In genomic region chr2:25418944-25419677, GRCh38 we compare ENCODE assay signal across 17 cellular contexts.
DNase-seq lines count a peak whose midpoint lies in the region; ATAC-seq, FAIRE-seq and TF ChIP-seq lines count a peak whose summit lies in the region.
"Had no signal": no experiment of that assay in that cellular context is flagged by ENCODE, and none has a peak within 500 bp of the region (broad histone marks: within the 10 kb centered on the region; RNA-seq: fewer than 3 reads in every experiment).

No MANE protein-coding gene starts in this region.

- H3K27ac ChIP-seq in BLaER1: no peak overlapping the region
- H3K27ac ChIP-seq in GM12878 (ENCODE audit: control insufficient read depth, insufficient read depth): peak overlapping the region; percentile 98
- H3K27ac ChIP-seq: SK-N-MC had no signal

- intact Hi-C loops in GM12878 (cut with micrococcal nuclease; ENCODE audit: unreplicated experiment): loop anchor here (1.0 to 5.0 kb wide), 8 partner anchors 9 to 207 kb away; no protein-coding TSS in a partner anchor

- TSS peak; percentile 82 for BruUV-seq in GM12878 (replicated peaks; lab: Mats Ljungman, UMichigan)

- SMC1A ChIA-PET in GM12878 (lab: Charles Lee; ENCODE audit: uncharacterized antibody, unreplicated experiment): interaction anchor here (0.6 to 7.5 kb wide), 33 partner anchors 14 to 194 kb away, joined by 3 to 245 read pairs (median 5); no protein-coding TSS in a partner anchor

- DNase-seq in GM13977 (ENCODE audit: low spot score): peak; percentile 35
- DNase-seq in NAMALWA (ENCODE audit: low spot score): peak; percentile 80
- peak; percentile 95 for DNase-seq in GM12878 (ENCODE audit: low read depth, low spot score)
- no peak for DNase-seq in NCI-H748 treated with DMSO at 0.1 percent for 48 hours (lab: John Stamatoyannopoulos, UW)
- DNase-seq in NCI-H1436 (lab: John Stamatoyannopoulos, UW): no peak
- DNase-seq: activated CD4-positive, alpha-beta T cell treated with anti-CD3 and anti-CD28 coated beads for 4 hours; HFFc6; KBM-7; NCI-H1930; stimulated activated CD4-positive, alpha-beta T cell treated with anti-CD3 and anti-CD28 coated beads, Interleukin-1b, Interleukin-23, amount 100 ng/mL, for 48 hours had no signal

- in situ Hi-C loops in GM13977 (cut with MboI; ENCODE audit: low pct_unique_long_range_greater_than_20kb, low sequenced_read_pairs, unreplicated experiment) (no loop called here), GM12878 (cut with MboI) (loop anchor here (5.0 kb wide), 1 partner anchor 117 kb away; no protein-coding TSS in a partner anchor)

- H3K4me3 ChIP-seq in BLaER1: no peak overlapping the region
- H3K4me3 ChIP-seq in GM12878: peak overlapping the region; percentile 54
- H3K4me3 ChIP-seq: SK-N-MC had no signal

- under 1% methylated on average over 13 of the region's 13 CpGs for WGBS in GM12878 (ENCODE audit: insufficient coverage, insufficient replicate concordance, low lambda C conversion rate, missing lambda C conversion rate)

- peak; percentile 78 for FAIRE-seq in GM12878 (lab: Jason Lieb, UNC)
- FAIRE-seq: frontal cortex, keratinocyte had no signal

- peak; percentile 56 for TF ChIP-seq POLR2A in GM12878 (IDR thresholded peaks at IDR 0.05; ENCODE audit: low read depth, low read length)

- H3K4me2 ChIP-seq in BLaER1: peak overlapping the region; percentile 18; the same call in 1 of the 2 replicates
- H3K4me2 ChIP-seq in GM12878 (ENCODE audit: control insufficient read depth, insufficient read depth): peak overlapping the region; percentile 85

- H4K20me1 ChIP-seq in BLaER1 (no peaks in the 10 kb centered on the region), GM12878 (ENCODE audit: control insufficient read depth, insufficient read depth) (no peaks in the 10 kb centered on the region)

- H3K4me1 ChIP-seq in BLaER1 (peaks cover 30% of the 10 kb centered on the region), GM12878 (ENCODE audit: control insufficient read depth, insufficient read depth, low read length) (peaks cover 22% of the 10 kb centered on the region)

- peaks cover 24% of the 10 kb centered on the region for H3K36me3 ChIP-seq in BLaER1
- H3K36me3 ChIP-seq in GM12878 (ENCODE audit: control insufficient read depth in 2 of 2, insufficient read depth in 2 of 2, low read length in 1 of 2): no peaks in the 10 kb centered on the region

- H2AFZ ChIP-seq in GM12878 (ENCODE audit: control insufficient read depth, low read depth, low read length): no peak overlapping the region; the same call in 1 of the 2 replicates

- CTCF ChIA-PET in GM12878 (lab: Yijun Ruan, JAX): interaction anchor here (0.7 to 7.4 kb wide), 13 partner anchors 11 to 323 kb away, joined by 3 to 105 read pairs (median 6); no protein-coding TSS in a partner anchor

- 0 out of 2 replicates have a peak, but pooled peaks have one; percentile 5 for TF ChIP-seq RAD21 in GM12878 (IDR thresholded peaks at IDR 0.05; ENCODE audit: insufficient read depth, low read depth, low read length)

- H3K9me3 ChIP-seq in BLaER1 (peaks cover 20% of the 10 kb centered on the region), GM12878 (replicated peaks; ENCODE audit: control insufficient read depth, insufficient read depth, low read length) (no peaks in the 10 kb centered on the region)

- H3K27me3 ChIP-seq in BLaER1 (no peaks in the 10 kb centered on the region), GM12878 (replicated peaks in 1 of 2; ENCODE audit: control insufficient read depth in 2 of 2, insufficient read depth in 2 of 2, low read length in 1 of 2) (no peaks in the 10 kb centered on the region)

- ATAC-seq in GM12878 (peak; percentile 46), GM19455 (IDR thresholded peaks at IDR 0.05; ENCODE audit: unreplicated experiment) (no peak), HG03025 (IDR thresholded peaks at IDR 0.05; ENCODE audit: low FRiP score, unreplicated experiment) (no peak)
- ATAC-seq: activated T-helper 17 cell treated with anti-CD3 and anti-CD28 coated beads, Interleukin-2, amount 50 U/mL, for 72 hours had no signal

- H3K9ac ChIP-seq in BLaER1 (no peak overlapping the region), GM12878 (ENCODE audit: control insufficient read depth, insufficient read depth, low read length) (peak overlapping the region; percentile 72)

- RAD21 ChIA-PET in GM12878 (lab: Charles Lee; ENCODE audit: unreplicated experiment): interaction anchor here (0.6 to 7.4 kb wide), 30 partner anchors 8 to 148 kb away, joined by 3 to 189 read pairs (median 4); no protein-coding TSS in a partner anchor

- POLR2A ChIA-PET in GM12878 (lab: Charles Lee): interaction anchor here (0.6 to 7.4 kb wide), 24 partner anchors 13 to 1257 kb away, joined by 3 to 192 read pairs (median 4); no protein-coding TSS in a partner anchor

- no peak for TF ChIP-seq EP300 in GM12878 (IDR thresholded peaks at IDR 0.05; ENCODE audit: borderline replicate concordance in 1 of 2, control insufficient read depth in 1 of 2, low read depth in 2 of 2, low read length in 2 of 2)

- H3K79me2 ChIP-seq in GM12878 (ENCODE audit: control insufficient read depth, insufficient read depth, low read length): peaks cover 33% of the 10 kb centered on the region

- no peak for TF ChIP-seq CTCF in GM13977 (IDR thresholded peaks at IDR 0.05; ENCODE audit: extremely low read depth, insufficient read depth, missing control alignments)
- no peak for TF ChIP-seq CTCF in GM12878 (IDR thresholded peaks at IDR 0.05 in 2 of 3, conservative IDR thresholded peaks at IDR 0.05 in 1 of 3; ENCODE audit: control insufficient read depth in 2 of 3, extremely low read depth in 1 of 3, insufficient read depth in 1 of 3, low read depth in 3 of 3, low read length in 3 of 3)

TF ChIP-seq in GM12878, 131 proteins besides CTCF, POLR2A, EP300 and RAD21 (continues in another document):
- TF ChIP-seq SIN3A (IDR thresholded peaks at IDR 0.05; ENCODE audit: low read depth, low read length): no peak
- TF ChIP-seq RELB (IDR thresholded peaks at IDR 0.05; ENCODE audit: low read depth): no peak
- no peak for TF ChIP-seq PRDM15 (CRISPR knock-in tag; IDR thresholded peaks at IDR 0.05)
- peak; percentile 94; the same call in 1 of the 2 replicates for TF ChIP-seq ASH2L (IDR thresholded peaks at IDR 0.05; ENCODE audit: borderline replicate concordance, low read depth)
- TF ChIP-seq RCOR1 (conservative IDR thresholded peaks at IDR 0.05; ENCODE audit: low read depth, low read length): no peak
- TF ChIP-seq PAX8 (IDR thresholded peaks at IDR 0.05): no peak
- peak; percentile 44; the same call in 1 of the 2 replicates for TF ChIP-seq CREB1 (IDR thresholded peaks at IDR 0.05; ENCODE audit: low read depth)
- no peak; the same call in 1 of the 2 replicates for TF ChIP-seq NR2F1 (conservative IDR thresholded peaks at IDR 0.05)
- peak; percentile 13; the same call in 1 of the 2 replicates for TF ChIP-seq ATF7 (IDR thresholded peaks at IDR 0.05; ENCODE audit: low read depth)

Comparison
In these comparisons a context has a peak if more than half of its experiments do, and no peak if none do; other contexts are left out.
1. DNase-seq: peak in GM13977 (single experiment), NAMALWA (single experiment) and GM12878 (single experiment); none in NCI-H748 treated with DMSO at 0.1 percent for 48 hours (single experiment) and NCI-H1436 (single experiment).